Comparison of ENCODE assay signal across 11 cellular contexts in genomic region chr5:160315968-160316367, GRCh38. TPM values are rescaled to one million over a fixed set of nuclear protein-coding genes. Genes with fewer than 3 reads are reported as not detected.
DNase-seq lines count a peak whose midpoint lies in the region; ATAC-seq and TF ChIP-seq lines count a peak whose summit lies in the region.
"Had no signal": no experiment of that assay in that cellular context is flagged by ENCODE, and none has a peak within 500 bp of the region (broad histone marks: within the 10 kb centered on the region; RNA-seq: fewer than 3 reads in every experiment).

No MANE protein-coding gene starts in this region.

- CTCF ChIA-PET in Panc1 (lab: Charles Lee): no interaction called here

- peaks cover 47% of the 10 kb centered on the region for H3K27me3 Mint-ChIP-seq in T-helper 2 cell treated with Interferon-gamma antibody and Interleukin-4, amounts not matched to agents 5 μg/mL and 100 μg/mL, for 36 hours (ENCODE audit: low read depth)

- no peaks in the 10 kb centered on the region for H3K9me3 Mint-ChIP-seq in T-helper 2 cell treated with Interferon-gamma antibody and Interleukin-4, amounts not matched to agents 5 μg/mL and 100 μg/mL, for 36 hours
- H3K9me3 Mint-ChIP-seq: H9 had no signal

- TF ChIP-seq CTCF in HFF-Myc (IDR thresholded peaks at IDR 0.05; ENCODE audit: low read depth, low read length, missing control alignments) (no peak), Panc1 (IDR thresholded peaks at IDR 0.05) (no peak), hepatocyte (IDR thresholded peaks at IDR 0.05; ENCODE audit: poor library complexity) (no peak)

- no peak overlapping the region for H3K27ac Mint-ChIP-seq in T-helper 2 cell treated with Interferon-gamma antibody and Interleukin-4, amounts not matched to agents 5 μg/mL and 100 μg/mL, for 36 hours

- H3K4me2 ChIP-seq in hepatocyte: no peak overlapping the region

- DNase-seq in ACHN (peak; percentile 52), HFF-Myc (ENCODE audit: extremely low read depth, low read depth) (peak; percentile 53), Panc1 (ENCODE audit: low read depth, low spot score) (peak; percentile 98), hepatocyte (ENCODE audit: low spot score) (peak; percentile 70), GM19238 (ENCODE audit: insufficient read length, low spot score) (no peak)
- no peak for DNase-seq in T-helper 2 cell treated with Interferon-gamma antibody and Interleukin-4, amounts not matched to agents 5 μg/mL and 100 μg/mL, for 36 hours (ENCODE audit: low spot score)
- no peak for DNase-seq in activated CD4-positive, CD25-positive, alpha-beta regulatory T cell (lab: John Stamatoyannopoulos, UW)
- DNase-seq: GF-D8, H9, NCI-H187 treated with DMSO at 0.1 percent for 48 hours had no signal

- intact Hi-C loops in Panc1 (cut with micrococcal nuclease; ENCODE audit: unreplicated experiment): no loop called here

- H4K20me1 ChIP-seq in hepatocyte (ENCODE audit: insufficient read depth, poor library complexity, severe bottlenecking): no peaks in the 10 kb centered on the region

- peaks cover 44% of the 10 kb centered on the region for H3K4me1 ChIP-seq in Panc1 (ENCODE audit: control insufficient read depth, insufficient read depth, low read length)
- H3K4me1 ChIP-seq in hepatocyte (ENCODE audit: insufficient read depth): peaks cover 6% of the 10 kb centered on the region

- H2AFZ ChIP-seq in hepatocyte: no peak overlapping the region

- 12% methylated on average over 1 of the region's 1 CpG for WGBS in hepatocyte (ENCODE audit: low lambda C conversion rate, missing lambda C conversion rate)

- peaks cover 4% of the 10 kb centered on the region for H3K4me1 Mint-ChIP-seq in T-helper 2 cell treated with Interferon-gamma antibody and Interleukin-4, amounts not matched to agents 5 μg/mL and 100 μg/mL, for 36 hours (ENCODE audit: low read depth)

- H3K27ac ChIP-seq in Panc1 (ENCODE audit: low read length): peak overlapping the region; percentile 98
- peak overlapping the region; percentile 49 for H3K27ac ChIP-seq in hepatocyte

- ATAC-seq in Panc1 (peak; percentile 85), HG02840 (IDR thresholded peaks at IDR 0.05; ENCODE audit: low FRiP score, unreplicated experiment) (no peak)

- H3K27me3 ChIP-seq in Panc1 (ENCODE audit: control insufficient read depth, insufficient read depth, low read length) (no peaks in the 10 kb centered on the region), hepatocyte (no peaks in the 10 kb centered on the region)

- H3K9me3 ChIP-seq in Panc1 (ENCODE audit: control insufficient read depth, insufficient read depth, low read depth, low read length) (no peaks in the 10 kb centered on the region), hepatocyte (ENCODE audit: low read depth) (no peaks in the 10 kb centered on the region)

- H3K4me3 ChIP-seq in HFF-Myc (replicated peaks; ENCODE audit: low read depth, low read length): no peak overlapping the region
- no peak overlapping the region for H3K4me3 ChIP-seq in Panc1 (ENCODE audit: low read depth in 2 of 2, low read length in 2 of 2)
- no peak overlapping the region for H3K4me3 ChIP-seq in hepatocyte

- H3K36me3 ChIP-seq in Panc1 (ENCODE audit: control insufficient read depth, insufficient read depth, low read length) (no peaks in the 10 kb centered on the region), hepatocyte (replicated peaks; ENCODE audit: insufficient read depth, low read depth) (no peaks in the 10 kb centered on the region)

- no peak overlapping the region for H3K4me3 Mint-ChIP-seq in T-helper 2 cell treated with Interferon-gamma antibody and Interleukin-4, amounts not matched to agents 5 μg/mL and 100 μg/mL, for 36 hours
- H3K4me3 Mint-ChIP-seq: H9 had no signal

- H3K36me3 Mint-ChIP-seq in T-helper 2 cell treated with Interferon-gamma antibody and Interleukin-4, amounts not matched to agents 5 μg/mL and 100 μg/mL, for 36 hours (ENCODE audit: low read depth): no peaks in the 10 kb centered on the region

- BruUV-seq in Panc1 (replicated peaks; lab: Mats Ljungman, UMichigan): no TSS peak

- in situ Hi-C loops in ACHN (cut with HindIII; ENCODE audit: low pct_ligation_motif_present, low pct_unique_long_range_greater_than_20kb, low sequenced_read_pairs) (no loop called here), Panc1 (cut with HindIII; ENCODE audit: low pct_unique_long_range_greater_than_20kb, low sequenced_read_pairs) (loop anchor here (10.0 kb wide), 1 partner anchor 91 kb away; the partner anchor contains the start of gene FABP6)

- H3K9me2 ChIP-seq in hepatocyte (replicated peaks; ENCODE audit: insufficient read depth): no peaks in the 10 kb centered on the region

- H3K79me2 ChIP-seq in hepatocyte: peaks cover 12% of the 10 kb centered on the region

- POLR2A ChIA-PET in Panc1 (lab: Charles Lee): interaction anchor here (0.6 to 0.7 kb wide), 2 partner anchors 50 to 1121 kb away, joined by 3 read pairs; no protein-coding TSS in a partner anchor

RNA-seq across cellular contexts. Expression of gene CCNJL, which starts 3.6 kb away (rescaled TPM):
- total RNA-seq in Panc1 (2021; ENCODE audit: unreplicated experiment): 35.0 TPM
- polyA plus RNA-seq in Panc1 (2012; ENCODE audit: insufficient read length): 65.1 TPM
- 6.6 and 8.1 TPM in 2 replicates for total RNA-seq in hepatocyte
- 9.5 and 10.8 TPM in 2 replicates for polyA plus RNA-seq in hepatocyte

RNA-seq across cellular contexts. Expression of gene C1QTNF2, which starts 54.5 kb away (rescaled TPM):
- total RNA-seq in Panc1 (2021; ENCODE audit: unreplicated experiment): 0.44 TPM
- not detected for polyA plus RNA-seq in Panc1 (2012; ENCODE audit: insufficient read length)
- 1.1 and 3.0 TPM in 2 replicates for total RNA-seq in hepatocyte
- 1.5 and 1.6 TPM in 2 replicates for polyA plus RNA-seq in hepatocyte

Comparison
In these comparisons a context has a peak if more than half of its experiments do, and no peak if none do; other contexts are left out.
1. DNase-seq: peak in ACHN (single experiment), HFF-Myc (single experiment), Panc1 (single experiment) and hepatocyte (single experiment); none in T-helper 2 cell treated with Interferon-gamma antibody and Interleukin-4, amounts not matched to agents 5 μg/mL and 100 μg/mL, for 36 hours (single experiment), GM19238 (single experiment) and activated CD4-positive, CD25-positive, alpha-beta regulatory T cell (0 of 4).